ENCODE assay signal across 15 cellular contexts in the genomic region with DNA sequence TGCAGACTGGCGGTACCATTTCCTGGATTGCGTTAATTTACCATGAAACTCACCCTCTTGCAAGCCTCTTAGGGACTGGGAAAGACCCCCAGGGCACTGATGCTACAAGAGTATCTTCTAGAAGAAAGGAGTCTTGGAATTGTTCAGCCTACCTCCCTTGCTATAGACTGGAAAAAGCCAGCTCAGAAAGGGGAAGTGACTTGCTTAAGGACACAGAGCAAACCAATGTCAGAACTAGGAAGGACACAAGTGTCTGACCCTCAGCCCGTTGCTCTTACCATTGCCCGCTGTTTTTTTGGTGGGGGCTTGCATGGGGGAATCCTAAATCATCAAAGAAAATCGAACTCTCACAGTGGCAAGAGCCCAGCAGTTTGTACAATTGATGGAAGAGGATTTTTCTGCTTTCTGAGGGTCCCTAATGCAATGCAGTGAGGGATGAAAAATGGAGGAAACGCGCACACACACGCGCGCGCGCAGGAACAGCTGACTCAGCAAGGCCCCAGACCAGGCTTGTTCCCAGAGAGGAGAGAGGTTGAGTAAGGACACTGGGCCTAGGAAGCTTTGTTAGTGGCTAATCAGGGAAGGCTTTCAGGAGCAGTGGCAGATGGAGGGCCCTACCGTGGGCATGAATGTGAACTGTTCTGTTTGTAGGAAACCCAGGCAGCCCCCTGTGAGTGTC. TPM values are rescaled to one million over a fixed set of nuclear protein-coding genes. Genes with fewer than 3 reads are reported as not detected.
A peak's percentile ranks its signal among the peaks of the same experiment; 100 is the strongest.
DNase-seq lines count a peak whose midpoint lies in the region; ATAC-seq and TF ChIP-seq lines count a peak whose summit lies in the region.
"Had no signal": no experiment of that assay in that cellular context is flagged by ENCODE, and none has a peak within 500 bp of the region (broad histone marks: within the 10 kb centered on the region; RNA-seq: fewer than 3 reads in every experiment).

No MANE protein-coding gene starts in this region.

- H3K9me3 Mint-ChIP-seq in Caco-2 (ENCODE audit: unreplicated experiment) = no peaks in the 10 kb centered on the region
- no peaks in the 10 kb centered on the region for H3K9me3 Mint-ChIP-seq in effector memory CD8-positive, alpha-beta T cell

- H3K27me3 ChIP-seq in Caco-2 (replicated peaks; ENCODE audit: control insufficient read depth, insufficient read depth, low read length) = no peaks in the 10 kb centered on the region
- H3K27me3 ChIP-seq: BLaER1 had no signal

- H3K36me3 ChIP-seq in Caco-2 (ENCODE audit: control insufficient read depth, insufficient read depth, low read length) = peaks cover 2% of the 10 kb centered on the region; the same call in 1 of the 2 replicates

- peaks cover 15% of the 10 kb centered on the region for H3K9me3 ChIP-seq in Caco-2

- CTCF ChIA-PET in Caco-2 (lab: Charles Lee) = no interaction called here

- peaks cover 19% of the 10 kb centered on the region for H3K36me3 Mint-ChIP-seq in Caco-2 (ENCODE audit: insufficient read depth, unreplicated experiment)
- H3K36me3 Mint-ChIP-seq in effector memory CD8-positive, alpha-beta T cell (ENCODE audit: insufficient read depth) = peaks cover 15% of the 10 kb centered on the region

- H3K4me3 ChIP-seq in Caco-2 (ENCODE audit: low read depth, low read length) = no peak overlapping the region
- H3K4me3 ChIP-seq: BLaER1 had no signal

- H3K4me1 ChIP-seq in Caco-2 = peaks cover 35% of the 10 kb centered on the region

- H3K4me1 Mint-ChIP-seq in Caco-2 (ENCODE audit: low read depth, unreplicated experiment) = peaks cover 21% of the 10 kb centered on the region
- peaks cover 38 to 43% of the 10 kb centered on the region in 2 donors for H3K4me1 Mint-ChIP-seq in effector memory CD8-positive, alpha-beta T cell (ENCODE audit: low read depth in 2 of 2)

- H3K27me3 Mint-ChIP-seq in Caco-2 (ENCODE audit: insufficient read depth, unreplicated experiment) = no peaks in the 10 kb centered on the region
- H3K27me3 Mint-ChIP-seq in effector memory CD8-positive, alpha-beta T cell = no peaks in the 10 kb centered on the region
- H3K27me3 Mint-ChIP-seq: activated CD4-positive, alpha-beta memory T cell treated with anti-CD3 and anti-CD28 coated beads for 36 hours; naive B cell had no signal

- intact Hi-C loops in Caco-2 (cut with micrococcal nuclease; ENCODE audit: unreplicated experiment) = no loop called here
- intact Hi-C loops in sciatic nerve (cut with DNase I) = no loop called here

- DNase-seq in Caco-2 = no peak
- DNase-seq in NCI-H82 (lab: John Stamatoyannopoulos, UW) = peak; percentile 68
- DNase-seq in effector memory CD8-positive, alpha-beta T cell = no peak
- DNase-seq in sciatic nerve (ENCODE audit: low spot score) = no peak
- no peak for DNase-seq in GM13977 (ENCODE audit: low spot score)
- DNase-seq: activated CD4-positive, alpha-beta memory T cell treated with anti-CD3 and anti-CD28 coated beads for 36 hours; activated naive CD4-positive, alpha-beta T cell treated with anti-CD3 and anti-CD28 coated beads, Interleukin-2, amount 50 U/mL, for 16 hours; naive B cell; NCI-H1436 treated with DMSO at 0.1 percent for 48 hours; stimulated activated CD4-positive, alpha-beta T cell treated with anti-CD3 and anti-CD28 coated beads, Interleukin-12 subunit alpha, Interleukin-12 subunit beta, amount 100 ng/mL, for 4 hours had no signal

- peak overlapping the region; percentile 82 for H3K27ac Mint-ChIP-seq in Caco-2 (ENCODE audit: unreplicated experiment)
- H3K27ac Mint-ChIP-seq in effector memory CD8-positive, alpha-beta T cell = peak overlapping the region; percentile 44 to 70
- H3K27ac Mint-ChIP-seq: activated CD4-positive, alpha-beta memory T cell treated with anti-CD3 and anti-CD28 coated beads for 36 hours had no signal

- no peak for ATAC-seq in effector memory CD8-positive, alpha-beta T cell (replicated peaks)
- ATAC-seq in sciatic nerve (peak; percentile 69), GM21717 (IDR thresholded peaks at IDR 0.05; ENCODE audit: unreplicated experiment) (no peak), HG03520 (IDR thresholded peaks at IDR 0.05; ENCODE audit: unreplicated experiment) (no peak), HG03439 (IDR thresholded peaks at IDR 0.05; ENCODE audit: unreplicated experiment) (no peak)

- in situ Hi-C loops in GM13977 (cut with MboI; ENCODE audit: low pct_unique_long_range_greater_than_20kb, low sequenced_read_pairs, unreplicated experiment) = no loop called here

- TF ChIP-seq CTCF in Caco-2 (IDR thresholded peaks at IDR 0.05; ENCODE audit: insufficient read depth in 1 of 2, low read depth in 1 of 2, low read length in 1 of 2, severe bottlenecking in 1 of 2, unreplicated experiment in 1 of 2) = no peak
- TF ChIP-seq CTCF in GM13977 (IDR thresholded peaks at IDR 0.05; ENCODE audit: extremely low read depth, insufficient read depth, missing control alignments) = no peak

- H3K4me3 Mint-ChIP-seq in Caco-2 (ENCODE audit: unreplicated experiment) = no peak overlapping the region
- no peak overlapping the region for H3K4me3 Mint-ChIP-seq in effector memory CD8-positive, alpha-beta T cell
- H3K4me3 Mint-ChIP-seq: activated CD4-positive, alpha-beta memory T cell treated with anti-CD3 and anti-CD28 coated beads for 36 hours; naive B cell had no signal

- POLR2A ChIA-PET in Caco-2 (lab: Charles Lee) = no interaction called here

- BruUV-seq in Caco-2 (replicated peaks; lab: Mats Ljungman, UMichigan) = no TSS peak

RNA-seq across cellular contexts. Expression of gene RIN3, which starts 50.9 kb away (rescaled TPM):
- total RNA-seq in Caco-2 (2022) (18.4 and 20.7 TPM in 2 replicates), sciatic nerve (22.1 TPM)
- total RNA-seq: HT-29 had no signal
